In the genomic region with DNA sequence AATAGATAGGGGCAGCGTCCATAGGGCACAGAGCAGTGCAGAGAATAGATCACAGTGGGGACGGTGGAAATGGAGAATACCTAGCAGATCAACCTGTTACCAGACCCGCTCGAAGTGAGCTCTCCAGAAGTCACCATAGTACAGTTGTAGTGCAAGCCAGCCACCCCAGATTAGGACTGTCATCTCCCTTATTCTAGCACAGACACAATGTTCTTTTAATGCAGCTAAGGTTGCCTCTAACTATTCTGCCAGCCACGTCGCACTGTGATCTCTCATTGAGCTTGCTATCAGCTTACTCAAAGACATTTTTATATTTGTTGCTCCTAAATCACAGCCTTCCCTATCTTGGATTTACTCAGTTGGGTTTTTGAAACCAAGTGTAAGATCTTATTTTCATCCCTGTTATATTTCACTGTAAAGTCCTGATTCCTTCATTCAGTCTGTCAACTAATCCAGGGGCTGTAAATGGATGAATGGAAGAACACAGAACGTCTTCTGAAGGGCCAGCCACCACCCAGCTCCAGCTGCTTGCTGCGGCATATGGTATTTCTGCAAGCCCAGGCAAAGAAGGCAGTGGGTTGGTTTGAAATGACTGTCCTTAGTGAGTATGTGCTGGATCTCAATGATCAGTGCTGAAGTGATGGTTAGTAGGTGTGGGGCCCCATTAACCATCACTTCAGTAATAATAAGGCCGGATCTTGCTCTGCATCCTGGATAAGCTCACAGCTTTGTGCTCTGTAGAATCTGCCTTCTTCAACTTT, we compare ENCODE assay signal across 12 cellular contexts. TPM values are rescaled to one million over a fixed set of nuclear protein-coding genes. Genes with fewer than 3 reads are reported as not detected.
"Had no signal": no experiment of that assay in that cellular context is flagged by ENCODE, and none has a peak within 500 bp of the region (broad histone marks: within the 10 kb centered on the region; RNA-seq: fewer than 3 reads in every experiment).

No MANE protein-coding gene starts in this region.

- H3K4me3 ChIP-seq: spleen, upper lobe of right lung had no signal

- H3K27ac ChIP-seq: spleen, upper lobe of right lung had no signal

- H3K27me3 ChIP-seq: upper lobe of right lung had no signal

- H3K9me3 Mint-ChIP-seq: effector memory CD8-positive, alpha-beta T cell had no signal

- H3K36me3 Mint-ChIP-seq: stimulated activated naive B cell treated with anti-CD40 and anti-IgM and Interleukin-4, amounts not matched to agents 10 μg/mL and 1 μg/mL and 100 μg/mL, for 72 hours had no signal

- H3K36me3 ChIP-seq: spleen, upper lobe of right lung had no signal

- H3K4me1 Mint-ChIP-seq: activated B cell treated with CpG ODN at 0.5 μM for 24 hours had no signal

- H3K27ac Mint-ChIP-seq: activated B cell treated with CpG ODN at 0.5 μM for 24 hours; effector memory CD8-positive, alpha-beta T cell; stimulated activated naive B cell treated with anti-CD40 and anti-IgM and Interleukin-4, amounts not matched to agents 10 μg/mL and 1 μg/mL and 100 μg/mL, for 72 hours; T-helper 1 cell treated with Interleukin-12 subunit alpha and Interleukin-12 subunit beta and Interleukin-4 antibody, amounts not matched to agents 30 μg/mL and 1 μg/mL, for 36 hours had no signal

- ATAC-seq: effector memory CD8-positive, alpha-beta T cell; left lobe of liver; stimulated activated naive B cell treated with anti-CD40 and anti-IgM and Interleukin-4, amounts not matched to agents 10 μg/mL and 1 μg/mL and 100 μg/mL, for 72 hours; upper lobe of right lung had no signal

- H3K4me3 Mint-ChIP-seq: activated B cell treated with CpG ODN at 0.5 μM for 24 hours; effector memory CD8-positive, alpha-beta T cell; stimulated activated naive B cell treated with anti-CD40 and anti-IgM and Interleukin-4, amounts not matched to agents 10 μg/mL and 1 μg/mL and 100 μg/mL, for 72 hours; T-helper 1 cell treated with Interleukin-12 subunit alpha and Interleukin-12 subunit beta and Interleukin-4 antibody, amounts not matched to agents 30 μg/mL and 1 μg/mL, for 36 hours had no signal

- DNase-seq: activated B cell treated with CpG ODN at 0.5 μM for 24 hours; activated CD4-positive, alpha-beta T cell treated with anti-CD3 and anti-CD28 coated beads, Interleukin-2, amount 50 U/mL, for 1 hour; activated naive CD4-positive, alpha-beta T cell treated with anti-CD3 and anti-CD28 coated beads, Interleukin-2, amount 50 U/mL, for 16 hours; effector memory CD8-positive, alpha-beta T cell; erythroblast; mesenchymal stem cell; spleen; stimulated activated CD4-positive, alpha-beta T cell treated with anti-CD3 and anti-CD28 coated beads, Interleukin-2, amount 100 ng/mL, for 24 hours; stimulated activated naive B cell treated with anti-CD40 and anti-IgM and Interleukin-4, amounts not matched to agents 10 μg/mL and 1 μg/mL and 100 μg/mL, for 72 hours; upper lobe of right lung had no signal

- H3K9me3 ChIP-seq: spleen, upper lobe of right lung had no signal

RNA-seq across cellular contexts. Expression of a gene that starts 3.4 kb away (rescaled TPM):
- total RNA-seq: activated B cell treated with CpG ODN at 0.5 μM for 24 hours had no signal
